In genomic region chr2:197092431-197092830, GRCh38 we compare ENCODE assay signal across 10 cellular contexts.
DNase-seq lines count a peak whose midpoint lies in the region; ATAC-seq and TF ChIP-seq lines count a peak whose summit lies in the region.
"Had no signal": no experiment of that assay in that cellular context is flagged by ENCODE, and none has a peak within 500 bp of the region (broad histone marks: within the 10 kb centered on the region; RNA-seq: fewer than 3 reads in every experiment).

No MANE protein-coding gene starts in this region.

- CTCF ChIA-PET in activated CD8-positive, alpha-beta T cell treated with anti-CD3 and anti-CD28 coated beads for 36 hours (lab: Charles Lee), result interaction anchor here (0.5 to 1.2 kb wide), 2 partner anchors 21 kb away, joined by 3 to 4 read pairs; no protein-coding TSS in a partner anchor
- CTCF ChIA-PET in activated CD8-positive, alpha-beta T cell treated with anti-CD3 and anti-CD28 coated beads, Interleukin-2, amount 10 ng/mL, durations not matched to agents 7 days and 5 days (lab: Charles Lee), result interaction anchor here (0.9 to 1.2 kb wide), 3 partner anchors 20 to 76 kb away, joined by 3 to 4 read pairs (median 3); no protein-coding TSS in a partner anchor

- no peaks in the 10 kb centered on the region for H3K9me3 Mint-ChIP-seq in activated CD8-positive, alpha-beta T cell treated with anti-CD3 and anti-CD28 coated beads for 36 hours
- H3K9me3 Mint-ChIP-seq in activated CD8-positive, alpha-beta T cell treated with anti-CD3 and anti-CD28 coated beads, Interleukin-2, amount 10 ng/mL, durations not matched to agents 7 days and 5 days (ENCODE audit: insufficient read depth), result no peaks in the 10 kb centered on the region
- H3K9me3 Mint-ChIP-seq in glutamatergic neuron (ENCODE audit: unreplicated experiment), result no peaks in the 10 kb centered on the region
- no peaks in the 10 kb centered on the region for H3K9me3 Mint-ChIP-seq in stimulated activated effector memory CD8-positive, alpha-beta T cell treated with anti-CD3 and anti-CD28 coated beads, Interleukin-12 subunit alpha, Interleukin-12 subunit beta, amount 100 ng/mL, for 72 hours

- peaks cover 13% of the 10 kb centered on the region for H3K4me1 Mint-ChIP-seq in activated CD8-positive, alpha-beta T cell treated with anti-CD3 and anti-CD28 coated beads for 36 hours (ENCODE audit: low read depth)
- H3K4me1 Mint-ChIP-seq in activated CD8-positive, alpha-beta T cell treated with anti-CD3 and anti-CD28 coated beads, Interleukin-2, amount 10 ng/mL, durations not matched to agents 7 days and 5 days (ENCODE audit: low read depth), result no peaks in the 10 kb centered on the region
- H3K4me1 Mint-ChIP-seq in glutamatergic neuron (ENCODE audit: low read depth, unreplicated experiment), result peaks cover 16% of the 10 kb centered on the region
- peaks cover 8% of the 10 kb centered on the region for H3K4me1 Mint-ChIP-seq in stimulated activated effector memory CD8-positive, alpha-beta T cell treated with anti-CD3 and anti-CD28 coated beads, Interleukin-12 subunit alpha, Interleukin-12 subunit beta, amount 100 ng/mL, for 72 hours

- no peak for TF ChIP-seq CTCF in activated CD8-positive, alpha-beta T cell treated with anti-CD3 and anti-CD28 coated beads for 36 hours (IDR thresholded peaks at IDR 0.05)
- TF ChIP-seq CTCF in glutamatergic neuron (IDR thresholded peaks at IDR 0.05; ENCODE audit: partially characterized antibody, unreplicated experiment), result no peak

- intact Hi-C loops in activated CD8-positive, alpha-beta T cell treated with anti-CD3 and anti-CD28 coated beads for 36 hours (cut with micrococcal nuclease), result no loop called here

- ATAC-seq in activated CD8-positive, alpha-beta T cell treated with anti-CD3 and anti-CD28 coated beads for 36 hours, result no peak
- no peak for ATAC-seq in activated CD8-positive, alpha-beta T cell treated with anti-CD3 and anti-CD28 coated beads, Interleukin-2, amount 10 ng/mL, durations not matched to agents 7 days and 5 days
- no peak for ATAC-seq in stimulated activated effector memory CD8-positive, alpha-beta T cell treated with anti-CD3 and anti-CD28 coated beads, Interleukin-12 subunit alpha, Interleukin-12 subunit beta, amount 100 ng/mL, for 72 hours
- no peak for ATAC-seq in HG03159 (IDR thresholded peaks at IDR 0.05; ENCODE audit: unreplicated experiment)

- DNase-seq in activated CD8-positive, alpha-beta T cell treated with anti-CD3 and anti-CD28 coated beads for 36 hours, result no peak
- no peak for DNase-seq in activated CD8-positive, alpha-beta T cell treated with anti-CD3 and anti-CD28 coated beads, Interleukin-2, amount 10 ng/mL, durations not matched to agents 7 days and 5 days
- peak; percentile 12 for DNase-seq in SHP77 treated with DMSO at 0.1 percent for 48 hours (lab: John Stamatoyannopoulos, UW)
- no peak for DNase-seq in glutamatergic neuron
- no peak for DNase-seq in stimulated activated effector memory CD8-positive, alpha-beta T cell treated with anti-CD3 and anti-CD28 coated beads, Interleukin-12 subunit alpha, Interleukin-12 subunit beta, amount 100 ng/mL, for 72 hours (ENCODE audit: low spot score in 2 of 2)
- no peak for DNase-seq in stimulated activated CD8-positive, alpha-beta memory T cell treated with anti-CD3 and anti-CD28 coated beads, Interleukin-4, amount 100 ng/mL, for 48 hours
- DNase-seq in DMS53 (lab: John Stamatoyannopoulos, UW), result no peak
- DNase-seq: ACHN; stimulated activated naive CD4-positive, alpha-beta T cell had no signal

- peaks cover 32% of the 10 kb centered on the region for H3K36me3 Mint-ChIP-seq in activated CD8-positive, alpha-beta T cell treated with anti-CD3 and anti-CD28 coated beads for 36 hours (ENCODE audit: low read depth)
- H3K36me3 Mint-ChIP-seq in activated CD8-positive, alpha-beta T cell treated with anti-CD3 and anti-CD28 coated beads, Interleukin-2, amount 10 ng/mL, durations not matched to agents 7 days and 5 days (ENCODE audit: low read depth), result peaks cover 53% of the 10 kb centered on the region
- H3K36me3 Mint-ChIP-seq in glutamatergic neuron (ENCODE audit: unreplicated experiment), result no peaks in the 10 kb centered on the region
- peaks cover 84% of the 10 kb centered on the region for H3K36me3 Mint-ChIP-seq in stimulated activated effector memory CD8-positive, alpha-beta T cell treated with anti-CD3 and anti-CD28 coated beads, Interleukin-12 subunit alpha, Interleukin-12 subunit beta, amount 100 ng/mL, for 72 hours

- H3K27me3 Mint-ChIP-seq in activated CD8-positive, alpha-beta T cell treated with anti-CD3 and anti-CD28 coated beads for 36 hours, result no peaks in the 10 kb centered on the region
- H3K27me3 Mint-ChIP-seq in activated CD8-positive, alpha-beta T cell treated with anti-CD3 and anti-CD28 coated beads, Interleukin-2, amount 10 ng/mL, durations not matched to agents 7 days and 5 days (ENCODE audit: low read depth), result no peaks in the 10 kb centered on the region
- no peaks in the 10 kb centered on the region for H3K27me3 Mint-ChIP-seq in glutamatergic neuron (ENCODE audit: unreplicated experiment)

- no peak overlapping the region for H3K4me3 Mint-ChIP-seq in activated CD8-positive, alpha-beta T cell treated with anti-CD3 and anti-CD28 coated beads for 36 hours
- H3K4me3 Mint-ChIP-seq in activated CD8-positive, alpha-beta T cell treated with anti-CD3 and anti-CD28 coated beads, Interleukin-2, amount 10 ng/mL, durations not matched to agents 7 days and 5 days, result no peak overlapping the region
- no peak overlapping the region for H3K4me3 Mint-ChIP-seq in glutamatergic neuron (ENCODE audit: unreplicated experiment)
- no peak overlapping the region for H3K4me3 Mint-ChIP-seq in stimulated activated effector memory CD8-positive, alpha-beta T cell treated with anti-CD3 and anti-CD28 coated beads, Interleukin-12 subunit alpha, Interleukin-12 subunit beta, amount 100 ng/mL, for 72 hours

- POLR2A ChIA-PET in activated CD8-positive, alpha-beta T cell treated with anti-CD3 and anti-CD28 coated beads for 36 hours (lab: Charles Lee), result no interaction called here
- POLR2A ChIA-PET in activated CD8-positive, alpha-beta T cell treated with anti-CD3 and anti-CD28 coated beads, Interleukin-2, amount 10 ng/mL, durations not matched to agents 7 days and 5 days (lab: Charles Lee), result no interaction called here

- H3K27ac Mint-ChIP-seq in activated CD8-positive, alpha-beta T cell treated with anti-CD3 and anti-CD28 coated beads for 36 hours, result peak overlapping the region; percentile 70
- no peak overlapping the region for H3K27ac Mint-ChIP-seq in activated CD8-positive, alpha-beta T cell treated with anti-CD3 and anti-CD28 coated beads, Interleukin-2, amount 10 ng/mL, durations not matched to agents 7 days and 5 days
- H3K27ac Mint-ChIP-seq in glutamatergic neuron (ENCODE audit: unreplicated experiment), result peak overlapping the region; percentile 85
- peak overlapping the region; percentile 33 for H3K27ac Mint-ChIP-seq in stimulated activated effector memory CD8-positive, alpha-beta T cell treated with anti-CD3 and anti-CD28 coated beads, Interleukin-12 subunit alpha, Interleukin-12 subunit beta, amount 100 ng/mL, for 72 hours
